Comparison of ENCODE assay signal across 23 cellular contexts in genomic region chr4:61896717-61897116, GRCh38.
"Had no signal": no experiment of that assay in that cellular context is flagged by ENCODE, and none has a peak within 500 bp of the region (broad histone marks: within the 10 kb centered on the region; RNA-seq: fewer than 3 reads in every experiment).

No MANE protein-coding gene starts in this region.

- H3K27ac ChIP-seq: brain microvascular endothelial cell, cardiac muscle cell, Peyer's patch, SJSA1, VCaP had no signal

- ATAC-seq: activated CD4-positive, alpha-beta T cell treated with anti-CD3 and anti-CD28 coated beads for 36 hours; activated T-cell treated with anti-CD3 and anti-CD28 coated beads, Interleukin-2, amount 50 U/mL, for 72 hours; K562 had no signal

- H3K4me3 ChIP-seq: cardiac muscle cell, K562, Peyer's patch, SJSA1 had no signal

- DNase-seq: activated CD4-positive, alpha-beta memory T cell treated with anti-CD3 and anti-CD28 coated beads, Interleukin-2, amount 10 ng/mL, durations not matched to agents 7 days and 5 days; activated CD4-positive, alpha-beta T cell treated with anti-CD3 and anti-CD28 coated beads for 36 hours; activated CD4-positive, alpha-beta T cell treated with anti-CD3 and anti-CD28 coated beads, Interleukin-2, amount 50 U/mL, for 1 hour; activated gamma-delta T cell treated with Interleukin-2 at 50 U/mL for 16 hours; activated naive CD4-positive, alpha-beta T cell treated with anti-CD3 and anti-CD28 coated beads, Interleukin-2, amount 10 ng/mL, durations not matched to agents 7 days and 5 days; activated naive CD8-positive, alpha-beta T cell treated with anti-CD3 and anti-CD28 coated beads for 36 hours; activated T-cell treated with anti-CD3 and anti-CD28 coated beads for 4 hours; activated T-cell treated with anti-CD3 and anti-CD28 coated beads, Interleukin-2, amount 50 U/mL, for 72 hours; brain microvascular endothelial cell; Karpas-422; MM.1S; NCI-H1105; NCI-H1436 treated with DMSO at 0.1 percent for 48 hours; NCI-H1930; NCI-H2107; NCI-H510A treated with DMSO at 0.1 percent for 48 hours; Peyer's patch; SHP77; T-helper 1 cell had no signal

- H3K9me3 ChIP-seq: Peyer's patch, SJSA1 had no signal

- H3K36me3 ChIP-seq: brain microvascular endothelial cell, cardiac muscle cell, Peyer's patch, SJSA1 had no signal
